ENCODE assay signal across 20 cellular contexts in genomic region chr10:23742807-23743206, GRCh38.
A peak's percentile ranks its signal among the peaks of the same experiment; 100 is the strongest.
DNase-seq lines count a peak whose midpoint lies in the region; ATAC-seq and TF ChIP-seq lines count a peak whose summit lies in the region.
"Had no signal": no experiment of that assay in that cellular context is flagged by ENCODE, and none has a peak within 500 bp of the region (broad histone marks: within the 10 kb centered on the region; RNA-seq: fewer than 3 reads in every experiment).

No MANE protein-coding gene starts in this region.

- ATAC-seq in GM19452 (IDR thresholded peaks at IDR 0.05; ENCODE audit: unreplicated experiment) (peak; percentile 28), HG02763 (IDR thresholded peaks at IDR 0.05; ENCODE audit: unreplicated experiment) (peak; percentile 14)
- ATAC-seq: gastroesophageal sphincter had no signal

- H3K27me3 ChIP-seq in DOHH2 (ENCODE audit: control insufficient read depth, low read length), result no peaks in the 10 kb centered on the region
- H3K27me3 ChIP-seq: vagina had no signal

- H3K36me3 Mint-ChIP-seq in T-helper 2 cell treated with Interferon-gamma antibody and Interleukin-4, amounts not matched to agents 5 μg/mL and 100 μg/mL, for 36 hours (ENCODE audit: low read depth), result no peaks in the 10 kb centered on the region
- H3K36me3 Mint-ChIP-seq in type B pancreatic cell, result no peaks in the 10 kb centered on the region

- peak overlapping the region; percentile 46 for H3K4me3 ChIP-seq in DOHH2 (ENCODE audit: low read length)
- H3K4me3 ChIP-seq: coronary artery, gastroesophageal sphincter, vagina had no signal

- 0 out of 2 replicates have a peak overlapping the region, but pooled peaks have one; percentile 16 for H3K27ac ChIP-seq in DOHH2 (ENCODE audit: low read depth, low read length)
- H3K27ac ChIP-seq: coronary artery, gastroesophageal sphincter, vagina had no signal

- H3K9me3 Mint-ChIP-seq in T-helper 2 cell treated with Interferon-gamma antibody and Interleukin-4, amounts not matched to agents 5 μg/mL and 100 μg/mL, for 36 hours, result no peaks in the 10 kb centered on the region
- peaks cover 12% of the 10 kb centered on the region for H3K9me3 Mint-ChIP-seq in type B pancreatic cell
- H3K9me3 Mint-ChIP-seq: activated naive CD4-positive, alpha-beta T cell treated with anti-CD3 and anti-CD28 coated beads for 36 hours; nephron progenitor cell had no signal

- no peaks in the 10 kb centered on the region; the same call in 1 of the 2 replicates for H3K9me3 ChIP-seq in DOHH2 (ENCODE audit: control insufficient read depth, insufficient read depth, low read length)
- H3K9me3 ChIP-seq: gastroesophageal sphincter, vagina had no signal

- no peaks in the 10 kb centered on the region for H3K4me1 Mint-ChIP-seq in T-helper 2 cell treated with Interferon-gamma antibody and Interleukin-4, amounts not matched to agents 5 μg/mL and 100 μg/mL, for 36 hours (ENCODE audit: low read depth)
- peaks cover 17% of the 10 kb centered on the region for H3K4me1 Mint-ChIP-seq in type B pancreatic cell (ENCODE audit: unreplicated experiment)

- no peaks in the 10 kb centered on the region for H3K27me3 Mint-ChIP-seq in T-helper 2 cell treated with Interferon-gamma antibody and Interleukin-4, amounts not matched to agents 5 μg/mL and 100 μg/mL, for 36 hours (ENCODE audit: low read depth)
- H3K27me3 Mint-ChIP-seq in type B pancreatic cell, result peaks cover 5% of the 10 kb centered on the region

- peaks cover 18% of the 10 kb centered on the region for H3K4me1 ChIP-seq in DOHH2 (ENCODE audit: control insufficient read depth, low read length)
- H3K4me1 ChIP-seq: gastroesophageal sphincter, vagina had no signal

- 0 out of 2 replicates have a peak, but pooled peaks cover 6% of the 10 kb centered on the region for H3K36me3 ChIP-seq in DOHH2 (ENCODE audit: control insufficient read depth, low read length)
- H3K36me3 ChIP-seq: gastroesophageal sphincter, vagina had no signal

- no peaks in the 10 kb centered on the region for H4K20me1 ChIP-seq in DOHH2 (ENCODE audit: control insufficient read depth, insufficient read depth, low read depth, low read length)

- peak overlapping the region; percentile 51 for H3K4me2 ChIP-seq in DOHH2 (ENCODE audit: low read length)

- DNase-seq in NCI-H1694 treated with DMSO at 0.1 percent for 48 hours (lab: John Stamatoyannopoulos, UW), result peak; percentile 13
- DNase-seq in T-helper 2 cell treated with Interferon-gamma antibody and Interleukin-4, amounts not matched to agents 5 μg/mL and 100 μg/mL, for 36 hours (ENCODE audit: low spot score), result no peak
- DNase-seq in DMS 273 treated with DMSO at 0.1 percent for 48 hours (lab: John Stamatoyannopoulos, UW), result no peak
- DNase-seq in type B pancreatic cell (ENCODE audit: extremely low spot score, unreplicated experiment), result no peak
- DNase-seq in medulla oblongata (ENCODE audit: extremely low spot score), result no peak
- DNase-seq: activated CD4-positive, CD25-positive, alpha-beta regulatory T cell treated with anti-CD3 and anti-CD28 coated beads, Interleukin-2, amount 50 U/mL, for 72 hours; activated CD8-positive, alpha-beta memory T cell treated with anti-CD3 and anti-CD28 coated beads, Interleukin-2, amount 50 U/mL, for 4 hours; GF-D8; mesenchymal stem cell; NCI-H2171; nephron progenitor cell; Right ventricle myocardium superior; stimulated activated naive CD8-positive, alpha-beta T cell treated with anti-CD3 and anti-CD28 coated beads, Interleukin-15, amount 100 ng/mL, for 72 hours had no signal

- no peak overlapping the region for H3K27ac Mint-ChIP-seq in T-helper 2 cell treated with Interferon-gamma antibody and Interleukin-4, amounts not matched to agents 5 μg/mL and 100 μg/mL, for 36 hours
- no peak overlapping the region for H3K27ac Mint-ChIP-seq in type B pancreatic cell
- H3K27ac Mint-ChIP-seq: activated naive CD4-positive, alpha-beta T cell treated with anti-CD3 and anti-CD28 coated beads for 36 hours; nephron progenitor cell had no signal

- no peaks in the 10 kb centered on the region for H3K79me2 ChIP-seq in DOHH2 (ENCODE audit: control insufficient read depth, low read length)

- no peaks in the 10 kb centered on the region for H3F3A ChIP-seq in DOHH2 (ENCODE audit: control insufficient read depth, insufficient read depth)

- H3K9me2 ChIP-seq in DOHH2 (replicated peaks; ENCODE audit: control insufficient read depth, low read length), result no peaks in the 10 kb centered on the region

- TF ChIP-seq CTCF in DOHH2 (IDR thresholded peaks at IDR 0.05; ENCODE audit: low read depth, low read length, poor library complexity, severe bottlenecking) (no peak), type B pancreatic cell (conservative IDR thresholded peaks at IDR 0.05) (no peak)

- H3K4me3 Mint-ChIP-seq in T-helper 2 cell treated with Interferon-gamma antibody and Interleukin-4, amounts not matched to agents 5 μg/mL and 100 μg/mL, for 36 hours, result no peak overlapping the region
- H3K4me3 Mint-ChIP-seq in type B pancreatic cell, result no peak overlapping the region
- H3K4me3 Mint-ChIP-seq: activated naive CD4-positive, alpha-beta T cell treated with anti-CD3 and anti-CD28 coated beads for 36 hours; nephron progenitor cell; stimulated activated naive CD8-positive, alpha-beta T cell treated with anti-CD3 and anti-CD28 coated beads, Interleukin-15, amount 100 ng/mL, for 72 hours had no signal
